In genomic region chr2:231689509-231689893, GRCh38 we compare ENCODE assay signal across 17 cellular contexts.
"Had no signal": no experiment of that assay in that cellular context is flagged by ENCODE, and none has a peak within 500 bp of the region (broad histone marks: within the 10 kb centered on the region; RNA-seq: fewer than 3 reads in every experiment).

No MANE protein-coding gene starts in this region.

- H3K79me2 ChIP-seq: hepatocyte, parathyroid adenoma had no signal

- H3K9ac ChIP-seq: parathyroid adenoma had no signal

- H3K27me3 ChIP-seq: hepatocyte, suprapubic skin, tibial artery, upper lobe of left lung, uterus had no signal

- ATAC-seq: left colon; left ventricle myocardium superior; naive thymus-derived CD4-positive, alpha-beta T cell had no signal

- FAIRE-seq: colon had no signal

- H3K27ac ChIP-seq: hepatocyte, parathyroid adenoma, suprapubic skin, tibial artery, upper lobe of left lung, uterus had no signal

- H3K27ac Mint-ChIP-seq: dendritic cell treated with granulocyte-macrophage colony-stimulating factor and Interleukin-4, amounts not matched to agents 40 ng/mL and 50 ng/mL, for 4 days; naive thymus-derived CD4-positive, alpha-beta T cell had no signal

- H2AFZ ChIP-seq: hepatocyte, parathyroid adenoma had no signal

- H3K9me3 ChIP-seq: suprapubic skin, tibial artery, upper lobe of left lung, uterus had no signal

- H3K36me3 ChIP-seq: suprapubic skin, tibial artery, upper lobe of left lung, uterus had no signal

- H3K9me3 Mint-ChIP-seq: dendritic cell treated with granulocyte-macrophage colony-stimulating factor and Interleukin-4, amounts not matched to agents 40 ng/mL and 50 ng/mL, for 4 days; naive thymus-derived CD4-positive, alpha-beta T cell had no signal

- H3K4me1 ChIP-seq: parathyroid adenoma, uterus had no signal

- H3K4me3 Mint-ChIP-seq: dendritic cell treated with granulocyte-macrophage colony-stimulating factor and Interleukin-4, amounts not matched to agents 40 ng/mL and 50 ng/mL, for 4 days; naive thymus-derived CD4-positive, alpha-beta T cell had no signal

- DNase-seq: cerebellar nuclear complex; foreskin melanocyte; left colon; left ventricle myocardium superior; naive thymus-derived CD4-positive, alpha-beta T cell; occipital lobe; stimulated activated CD4-positive, alpha-beta T cell treated with anti-CD3 and anti-CD28 coated beads, Interleukin-2, amount 100 ng/mL, for 48 hours; stimulated activated naive CD4-positive, alpha-beta T cell treated with Interleukin-2 at 50 U/mL for 16 hours; tibial artery; upper lobe of left lung; uterus had no signal

- H3K36me3 Mint-ChIP-seq: naive thymus-derived CD4-positive, alpha-beta T cell had no signal

- H3K4me3 ChIP-seq: hepatocyte, smooth muscle cell, suprapubic skin, tibial artery, upper lobe of left lung, uterus had no signal

- H3K4me2 ChIP-seq: hepatocyte, smooth muscle cell had no signal
